In genomic region chr19:15240539-15240938, GRCh38 we compare ENCODE assay signal across 26 cellular contexts. TPM values are rescaled to one million over a fixed set of nuclear protein-coding genes. Genes with fewer than 3 reads are reported as not detected.
"Had no signal": no experiment of that assay in that cellular context is flagged by ENCODE, and none has a peak within 500 bp of the region (broad histone marks: within the 10 kb centered on the region; RNA-seq: fewer than 3 reads in every experiment).

No MANE protein-coding gene starts in this region.

- H3K4me3 Mint-ChIP-seq: activated B cell treated with CpG ODN at 0.5 μM for 24 hours; activated CD4-positive, alpha-beta T cell treated with anti-CD3 and anti-CD28 coated beads, Interleukin-2, amount 10 ng/mL, durations not matched to agents 24 days and 14 days; activated naive CD4-positive, alpha-beta T cell treated with anti-CD3 and anti-CD28 coated beads for 36 hours; activated naive CD8-positive, alpha-beta T cell; activated T-helper 17 cell treated with anti-CD3 and anti-CD28 coated beads, Interleukin-2, amount 50 U/mL, for 72 hours; T-helper 17 cell had no signal

- H3K27ac Mint-ChIP-seq: activated B cell treated with CpG ODN at 0.5 μM for 24 hours; activated CD4-positive, alpha-beta T cell treated with anti-CD3 and anti-CD28 coated beads, Interleukin-2, amount 10 ng/mL, durations not matched to agents 24 days and 14 days; activated naive CD8-positive, alpha-beta T cell; activated T-helper 17 cell treated with anti-CD3 and anti-CD28 coated beads, Interleukin-2, amount 50 U/mL, for 72 hours; T-helper 17 cell had no signal

- H3K9me3 ChIP-seq: colonic mucosa, MG63 had no signal

- H3K27ac ChIP-seq: colonic mucosa had no signal

- H3K4me3 ChIP-seq: colonic mucosa, MG63 had no signal

- H3K27me3 Mint-ChIP-seq: activated B cell treated with CpG ODN at 0.5 μM for 24 hours; activated CD4-positive, alpha-beta T cell treated with anti-CD3 and anti-CD28 coated beads, Interleukin-2, amount 10 ng/mL, durations not matched to agents 24 days and 14 days; activated naive CD8-positive, alpha-beta T cell; activated T-helper 17 cell treated with anti-CD3 and anti-CD28 coated beads, Interleukin-2, amount 50 U/mL, for 72 hours; T-helper 17 cell had no signal

- H3K27me3 ChIP-seq: colonic mucosa, MG63 had no signal

- DNase-seq: activated B cell treated with CpG ODN at 0.5 μM for 24 hours; activated CD4-positive, alpha-beta T cell treated with anti-CD3 and anti-CD28 coated beads for 1 hour; activated CD4-positive, alpha-beta T cell treated with anti-CD3 and anti-CD28 coated beads, Interleukin-2, amount 10 ng/mL, durations not matched to agents 24 days and 14 days; activated CD4-positive, alpha-beta T cell treated with anti-CD3 and anti-CD28 coated beads, Interleukin-2, amount 50 U/mL, for 48 hours; activated gamma-delta T cell; activated naive CD4-positive, alpha-beta T cell treated with anti-CD3 and anti-CD28 coated beads for 36 hours; activated T-cell treated with anti-CD3 and anti-CD28 coated beads for 4 hours; activated T-cell treated with anti-CD3 and anti-CD28 coated beads, Interleukin-2, amount 50 U/mL, for 48 hours; amygdala; cerebellar nuclear complex; colonic mucosa; MV-4-11; NCI-H1417 treated with DMSO at 0.1 percent for 48 hours; NCI-H2029 treated with DMSO at 0.1 percent for 48 hours; NCI-H510A treated with DMSO at 0.1 percent for 48 hours; NCI-H69; SIG-M5; T-helper 17 cell; T-helper 9 cell had no signal

- H3K4me1 ChIP-seq: colonic mucosa had no signal

- H3K4me1 Mint-ChIP-seq: activated B cell treated with CpG ODN at 0.5 μM for 24 hours; activated CD4-positive, alpha-beta T cell treated with anti-CD3 and anti-CD28 coated beads, Interleukin-2, amount 10 ng/mL, durations not matched to agents 24 days and 14 days had no signal

- FAIRE-seq: RCC 7860, TTC549 had no signal

- H3K9me3 Mint-ChIP-seq: activated B cell treated with CpG ODN at 0.5 μM for 24 hours; activated CD4-positive, alpha-beta T cell treated with anti-CD3 and anti-CD28 coated beads, Interleukin-2, amount 10 ng/mL, durations not matched to agents 24 days and 14 days; activated naive CD4-positive, alpha-beta T cell treated with anti-CD3 and anti-CD28 coated beads for 36 hours; activated T-helper 17 cell treated with anti-CD3 and anti-CD28 coated beads, Interleukin-2, amount 50 U/mL, for 72 hours had no signal

- ATAC-seq: activated T-helper 17 cell treated with anti-CD3 and anti-CD28 coated beads, Interleukin-2, amount 50 U/mL, for 72 hours; T-helper 17 cell had no signal

RNA-seq across cellular contexts. Expression of gene EPHX3, which starts 8.3 kb away (rescaled TPM):
- total RNA-seq: activated B cell treated with CpG ODN at 0.5 μM for 24 hours; activated naive CD4-positive, alpha-beta T cell treated with anti-CD3 and anti-CD28 coated beads for 36 hours; PC-3; T-helper 17 cell had no signal

RNA-seq across cellular contexts. Expression of gene NOTCH3, which starts 39.7 kb away (rescaled TPM):
- total RNA-seq: activated B cell treated with CpG ODN at 0.5 μM for 24 hours; activated CD4-positive, alpha-beta T cell treated with anti-CD3 and anti-CD28 coated beads, Interleukin-2, amount 10 ng/mL, durations not matched to agents 24 days and 14 days; activated CD8-positive, alpha-beta memory T cell treated with anti-CD3 and anti-CD28 coated beads for 36 hours; activated naive CD4-positive, alpha-beta T cell treated with anti-CD3 and anti-CD28 coated beads for 36 hours had no signal
